25 cellular contexts compared by ENCODE assay signal in the genomic region with DNA sequence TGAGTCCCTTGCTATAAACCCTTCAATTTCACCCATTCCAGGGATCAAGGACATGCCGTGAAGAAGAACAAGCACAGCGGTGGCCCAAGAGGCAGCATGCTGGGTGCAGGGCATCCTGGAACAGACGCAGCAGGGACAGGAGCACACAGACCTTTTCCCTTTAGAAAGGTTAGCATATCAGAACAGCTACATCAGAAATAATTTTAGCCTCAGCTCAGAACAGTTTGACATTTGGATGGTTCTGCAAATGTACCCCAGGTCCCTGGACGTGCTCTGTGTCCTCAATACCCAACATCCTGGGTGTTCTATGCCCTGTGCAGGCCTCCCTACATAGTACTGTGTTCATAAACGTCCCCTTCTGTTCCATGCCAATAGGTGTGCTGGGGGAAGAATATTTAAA.
"Had no signal": no experiment of that assay in that cellular context is flagged by ENCODE, and none has a peak within 500 bp of the region (broad histone marks: within the 10 kb centered on the region; RNA-seq: fewer than 3 reads in every experiment).

No MANE protein-coding gene starts in this region.

- DNase-seq: dermis blood vessel endothelial cell; effector memory CD4-positive, alpha-beta T cell; esophagus squamous epithelium; foreskin melanocyte; kidney; left lung; lower lobe of right lung; naive thymus-derived CD8-positive, alpha-beta T cell; nephron progenitor cell; nucleus accumbens; ovary; posterior cingulate gyrus; retina; stimulated activated CD4-positive, alpha-beta T cell treated with anti-CD3 and anti-CD28 coated beads, Interleukin-12 subunit alpha, Interleukin-12 subunit beta, amount 100 ng/mL, for 4 hours; stimulated activated CD4-positive, alpha-beta T cell treated with anti-CD3 and anti-CD28 coated beads, Interleukin-1b, Interleukin-23, amount 100 ng/mL, for 48 hours; stimulated activated CD4-positive, alpha-beta T cell treated with anti-CD3 and anti-CD28 coated beads, Interleukin-4, amount 100 ng/mL, for 1 hour; stimulated activated CD8-positive, alpha-beta memory T cell treated with anti-CD3 and anti-CD28 coated beads, Interleukin-4, amount 100 ng/mL, for 48 hours; stimulated activated naive CD4-positive, alpha-beta T cell treated with Interleukin-2 at 50 U/mL for 16 hours; stomach; thyroid gland; trophoblast cell had no signal

- H3K9me3 ChIP-seq: esophagus squamous epithelium, lower lobe of right lung, ovary, thyroid gland had no signal

- H3K4me3 ChIP-seq: coronary artery, esophagus squamous epithelium, hepatocyte, left lung, lower lobe of right lung, ovary, smooth muscle cell, stomach, thyroid gland had no signal

- H3K4me1 ChIP-seq: esophagus squamous epithelium, left lung, lower lobe of right lung, thyroid gland had no signal

- H3K27ac ChIP-seq: coronary artery, esophagus squamous epithelium, hepatocyte, left lung, lower lobe of right lung, ovary, stomach, thyroid gland had no signal

- ATAC-seq: left lung; lower lobe of right lung; naive thymus-derived CD8-positive, alpha-beta T cell; sciatic nerve had no signal

- H3K27me3 ChIP-seq: esophagus squamous epithelium, hepatocyte, left lung, ovary, stomach, thyroid gland had no signal
